Comparison of ENCODE assay signal across 23 cellular contexts in the genomic region with DNA sequence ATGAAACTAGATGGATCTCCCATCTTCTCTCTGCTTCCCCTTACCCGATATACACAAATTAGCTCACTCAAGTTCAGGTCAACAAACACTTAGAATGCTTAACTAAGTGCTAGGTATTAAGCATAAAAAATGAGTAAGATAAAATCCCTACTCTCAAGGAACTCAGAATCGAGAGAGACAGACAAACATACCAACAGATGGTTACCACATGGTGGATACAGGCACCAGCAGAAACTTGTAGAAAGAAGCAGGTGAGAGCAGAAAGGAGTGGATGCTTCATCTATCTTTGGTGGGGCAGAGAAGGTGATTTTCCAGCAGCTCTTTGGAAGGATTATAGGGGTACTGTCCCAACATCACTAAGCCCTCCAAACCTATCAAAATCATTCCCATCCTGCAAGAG. TPM values are rescaled to one million over a fixed set of nuclear protein-coding genes. Genes with fewer than 3 reads are reported as not detected.
"Had no signal": no experiment of that assay in that cellular context is flagged by ENCODE, and none has a peak within 500 bp of the region (broad histone marks: within the 10 kb centered on the region; RNA-seq: fewer than 3 reads in every experiment).

No MANE protein-coding gene starts in this region.

- H3K4me3 ChIP-seq: pancreas, prostate gland, right lobe of liver, sigmoid colon, stomach, thoracic aorta, thyroid gland, tibial nerve, upper lobe of right lung, uterus had no signal

- H3K9me3 ChIP-seq: neutrophil, pancreas, prostate gland, right lobe of liver, sigmoid colon, stomach, thoracic aorta, thyroid gland, tibial nerve, upper lobe of right lung, uterus had no signal

- DNase-seq: naive thymus-derived CD8-positive, alpha-beta T cell; nephron progenitor cell; nucleus accumbens; pancreas; retina; right cardiac atrium; right lobe of liver; sigmoid colon; small intestine; stimulated activated CD4-positive, alpha-beta T cell treated with anti-CD3 and anti-CD28 coated beads, Interleukin-15, amount 100 ng/mL, for 24 hours; stimulated activated CD4-positive, alpha-beta T cell treated with anti-CD3 and anti-CD28 coated beads, Interleukin-2, amount 100 ng/mL, for 24 hours; stimulated activated CD4-positive, alpha-beta T cell treated with anti-CD3 and anti-CD28 coated beads, Interleukin-2, amount 100 ng/mL, for 48 hours; stimulated activated CD4-positive, alpha-beta T cell treated with anti-CD3 and anti-CD28 coated beads, Interleukin-4, amount 100 ng/mL, for 24 hours; stimulated activated naive B cell treated with anti-CD40 and anti-IgM and Interleukin-4, amounts not matched to agents 10 μg/mL and 1 μg/mL and 100 μg/mL, for 72 hours; stimulated activated naive CD4-positive, alpha-beta T cell treated with Interleukin-2 at 50 U/mL for 16 hours; stomach; thyroid gland; upper lobe of right lung; uterus had no signal

- H3K4me1 ChIP-seq: pancreas, prostate gland, right lobe of liver, sigmoid colon, stomach, thyroid gland, tibial nerve, upper lobe of right lung, uterus had no signal

- H3K27ac ChIP-seq: neutrophil, pancreas, prostate gland, sigmoid colon, stomach, thoracic aorta, thyroid gland, tibial nerve, upper lobe of right lung, uterus had no signal

- H3K36me3 ChIP-seq: neutrophil, pancreas, prostate gland, sigmoid colon, stomach, thoracic aorta, thyroid gland, tibial nerve, upper lobe of right lung, uterus had no signal

- H3K27me3 ChIP-seq: pancreas, right lobe of liver, sigmoid colon, stomach, thyroid gland, tibial nerve, upper lobe of right lung, uterus had no signal

RNA-seq across cellular contexts. Expression of a gene that starts 32.2 kb away (rescaled TPM):
- polyA plus RNA-seq: naive thymus-derived CD8-positive, alpha-beta T cell; right cardiac atrium; sigmoid colon had no signal
